Comparison of ENCODE assay signal across 16 cellular contexts in genomic region chr17:46135126-46135812, GRCh38. TPM values are rescaled to one million over a fixed set of nuclear protein-coding genes. Genes with fewer than 3 reads are reported as not detected.
A peak's percentile ranks its signal among the peaks of the same experiment; 100 is the strongest.
DNase-seq lines count a peak whose midpoint lies in the region; ATAC-seq and TF ChIP-seq lines count a peak whose summit lies in the region.
"Had no signal": no experiment of that assay in that cellular context is flagged by ENCODE, and none has a peak within 500 bp of the region (broad histone marks: within the 10 kb centered on the region; RNA-seq: fewer than 3 reads in every experiment).

No MANE protein-coding gene starts in this region.

- CTCF ChIA-PET in CD8-positive, alpha-beta T cell (lab: Charles Lee), result no interaction called here
- CTCF ChIA-PET in IMR-90 (lab: Yijun Ruan, JAX), result interaction anchor here (0.6 kb wide), 1 partner anchor 1461 kb away, joined by 11 read pairs; no protein-coding TSS in a partner anchor

- no peak overlapping the region for H4K5ac ChIP-seq in IMR-90 (ENCODE audit: low read depth, low read length)

- peaks cover 85% of the 10 kb centered on the region for H3K4me1 ChIP-seq in CD8-positive, alpha-beta T cell (ENCODE audit: insufficient read depth, low read length)
- H3K4me1 ChIP-seq in IMR-90 (ENCODE audit: control insufficient read depth, insufficient read depth, low read length) (peaks cover 6% of the 10 kb centered on the region; the same call in 1 of the 2 replicates), liver (ENCODE audit: control insufficient read depth in 4 of 4, insufficient read depth in 4 of 4, low read length in 3 of 4) (peaks cover 7 to 20% (median 9%) of the 10 kb centered on the region in 4 donors), sigmoid colon (peaks cover 0 to 74% (median 56%) of the 10 kb centered on the region in 4 donors)

- no peak overlapping the region for H2AFZ ChIP-seq in IMR-90 (replicated peaks; ENCODE audit: low read length, poor library complexity)

- no peaks in the 10 kb centered on the region for H3K27me3 ChIP-seq in CD8-positive, alpha-beta T cell (ENCODE audit: insufficient read depth, low read length)
- H3K27me3 ChIP-seq in IMR-90 (ENCODE audit: control insufficient read depth, insufficient read depth, low read length) (no peaks in the 10 kb centered on the region), liver (ENCODE audit: control insufficient read depth in 4 of 4, insufficient read depth in 4 of 4, low read length in 3 of 4) (no peaks in the 10 kb centered on the region), sigmoid colon (no peaks in the 10 kb centered on the region)
- H3K27me3 ChIP-seq: BE2C had no signal

- no peak overlapping the region for H3K27ac ChIP-seq in CD8-positive, alpha-beta T cell (ENCODE audit: low read depth, low read length)
- H3K27ac ChIP-seq in IMR-90 (ENCODE audit: insufficient read depth, low read length) (no peak overlapping the region), liver (ENCODE audit: low read depth in 1 of 2, low read length in 2 of 2) (no peak overlapping the region), sigmoid colon (no peak overlapping the region)

- no peaks in the 10 kb centered on the region for H3K9me3 ChIP-seq in CD8-positive, alpha-beta T cell (ENCODE audit: low read length)
- H3K9me3 ChIP-seq in IMR-90 (ENCODE audit: control insufficient read depth, insufficient read depth, low read length), result no peaks in the 10 kb centered on the region
- no peaks in the 10 kb centered on the region for H3K9me3 ChIP-seq in liver (ENCODE audit: control insufficient read depth in 4 of 4, low read length in 3 of 4)
- no peaks in the 10 kb centered on the region for H3K9me3 ChIP-seq in sigmoid colon
- H3K9me3 ChIP-seq: BE2C had no signal

- no peak overlapping the region for H2AK5ac ChIP-seq in IMR-90 (ENCODE audit: low read depth, low read length)

- H3K27me3 Mint-ChIP-seq in CD8-positive, alpha-beta T cell (ENCODE audit: low read depth), result no peaks in the 10 kb centered on the region
- no peaks in the 10 kb centered on the region for H3K27me3 Mint-ChIP-seq in activated naive CD8-positive, alpha-beta T cell treated with anti-CD3 and anti-CD28 coated beads for 36 hours
- H3K27me3 Mint-ChIP-seq: memory B cell had no signal

- peaks cover 95% of the 10 kb centered on the region for H3K4me1 Mint-ChIP-seq in CD8-positive, alpha-beta T cell (ENCODE audit: low read depth)
- peaks cover 90% of the 10 kb centered on the region for H3K4me1 Mint-ChIP-seq in activated naive CD8-positive, alpha-beta T cell treated with anti-CD3 and anti-CD28 coated beads for 36 hours

- ATAC-seq in CD8-positive, alpha-beta T cell, result no peak
- ATAC-seq in IMR-90 (ENCODE audit: low read depth) (no peak), HG02610 (IDR thresholded peaks at IDR 0.05; ENCODE audit: unreplicated experiment) (no peak), left ventricle myocardium superior (no peak)

- no peak overlapping the region for H3K14ac ChIP-seq in IMR-90 (replicated peaks; ENCODE audit: low read depth, low read length)

- no peak for DNase-seq in CD8-positive, alpha-beta T cell
- DNase-seq in IMR-90 (no peak), sigmoid colon (no peak), mucosa of gallbladder (ENCODE audit: low spot score) (no peak), left ventricle myocardium superior (no peak)
- DNase-seq in activated naive CD8-positive, alpha-beta T cell treated with anti-CD3 and anti-CD28 coated beads for 36 hours, result no peak
- DNase-seq: activated gamma-delta T cell treated with Interleukin-2 at 50 U/mL for 16 hours; BE2C; hippocampal formation; NCI-H187; stimulated activated CD4-positive, alpha-beta T cell treated with anti-CD3 and anti-CD28 coated beads, Interleukin-4, amount 100 ng/mL, for 1 hour had no signal

- H4K20me1 ChIP-seq in IMR-90 (ENCODE audit: insufficient read depth, low read length), result peaks cover 99% of the 10 kb centered on the region

- POLR2A ChIA-PET in CD8-positive, alpha-beta T cell (lab: Charles Lee), result no interaction called here
- POLR2A ChIA-PET in IMR-90 (lab: Charles Lee; ENCODE audit: unreplicated experiment), result interaction anchor here (1.2 kb wide), 1 partner anchor 46 kb away, joined by 4 read pairs; no protein-coding TSS in a partner anchor

- no peak overlapping the region for H3K4ac ChIP-seq in IMR-90 (ENCODE audit: low read depth, low read length)

- no peak for TF ChIP-seq EP300 in sigmoid colon (IDR thresholded peaks at IDR 0.05)

- no CpG with 5 or more reads among the region's 4 CpGs for WGBS in IMR-90 (ENCODE audit: extremely low coverage in 2 of 2, insufficient read length in 1 of 2), 2 experiments
- WGBS in liver, result 90% methylated on average over 4 of the region's 4 CpGs
- WGBS in sigmoid colon, 2 donors, result 96% methylated on average over 4 of the region's 4 CpGs

- H3K9ac ChIP-seq in IMR-90 (ENCODE audit: low read depth, low read length), result no peak overlapping the region
- H3K9ac ChIP-seq in liver (ENCODE audit: low read depth in 1 of 2, low read length in 2 of 2), result no peak overlapping the region

- H3K4me3 ChIP-seq in CD8-positive, alpha-beta T cell (ENCODE audit: low read depth, low read length), result no peak overlapping the region
- H3K4me3 ChIP-seq in IMR-90 (ENCODE audit: insufficient read depth, low read depth, low read length) (no peak overlapping the region), liver (ENCODE audit: low read depth in 1 of 3, low read length in 3 of 3) (no peak overlapping the region), sigmoid colon (no peak overlapping the region)
- H3K4me3 ChIP-seq: smooth muscle cell had no signal

- no peak overlapping the region for H2BK120ac ChIP-seq in IMR-90 (ENCODE audit: low read depth, low read length)

- H2BK20ac ChIP-seq in IMR-90 (ENCODE audit: low read depth, low read length), result no peak overlapping the region

- peaks cover 12 to 91% of the 10 kb centered on the region in 2 experiments; a peak in 3 of 4 replicates for H3K79me1 ChIP-seq in IMR-90 (ENCODE audit: low read depth in 1 of 2, low read length in 2 of 2)

- no peak overlapping the region for H2BK15ac ChIP-seq in IMR-90 (ENCODE audit: low read depth, low read length)

- no peak overlapping the region for H2AK9ac ChIP-seq in IMR-90 (replicated peaks; ENCODE audit: low read depth, low read length, poor library complexity)

- dilution Hi-C loops in IMR-90 (cut with HindIII; ENCODE audit: low sequenced_read_pairs, unreplicated experiment), result no loop called here

- in situ Hi-C loops in IMR-90 (cut with MboI; ENCODE audit: low sequenced_read_pairs), result loop anchor here (5.0 kb wide), 1 partner anchor 52 kb away; no protein-coding TSS in a partner anchor

- no peak overlapping the region for H3K4me3 Mint-ChIP-seq in CD8-positive, alpha-beta T cell
- no peak overlapping the region for H3K4me3 Mint-ChIP-seq in activated naive CD8-positive, alpha-beta T cell treated with anti-CD3 and anti-CD28 coated beads for 36 hours
- H3K4me3 Mint-ChIP-seq: memory B cell, nephron had no signal

- H3K36me3 ChIP-seq in CD8-positive, alpha-beta T cell (ENCODE audit: insufficient read depth, low read length), result no peaks in the 10 kb centered on the region
- H3K36me3 ChIP-seq in IMR-90 (ENCODE audit: control insufficient read depth, insufficient read depth, low read length), result no peaks in the 10 kb centered on the region
- H3K36me3 ChIP-seq in liver (ENCODE audit: control insufficient read depth in 4 of 4, insufficient read depth in 3 of 4, low read depth in 1 of 4, low read length in 3 of 4), result no peaks in the 10 kb centered on the region
- H3K36me3 ChIP-seq in sigmoid colon, result no peaks in the 10 kb centered on the region
- H3K36me3 ChIP-seq: BE2C had no signal

- H3K56ac ChIP-seq in IMR-90 (ENCODE audit: extremely low read depth, insufficient read depth, low read length), result no peak overlapping the region

- no peak for TF ChIP-seq POLR2A in IMR-90 (IDR thresholded peaks at IDR 0.05; ENCODE audit: low read depth, low read length)
- TF ChIP-seq POLR2A in sigmoid colon (IDR thresholded peaks at IDR 0.05), result no peak

- intact Hi-C loops in CD8-positive, alpha-beta T cell (cut with DNase I, micrococcal nuclease), result loop anchor here (5.0 kb wide), 2 partner anchors 37 to 57 kb away; partner anchors contain the start of gene KANSL1 (in 1 of the 2)
- intact Hi-C loops in IMR-90 (cut with micrococcal nuclease), result no loop called here
- intact Hi-C loops in sigmoid colon (cut with DNase I), result no loop called here
- intact Hi-C loops in left ventricle myocardium superior (cut with micrococcal nuclease), result no loop called here

- H4K91ac ChIP-seq in IMR-90 (ENCODE audit: insufficient read depth, low read depth, low read length), result no peak overlapping the region

- H3K9me1 ChIP-seq in IMR-90 (ENCODE audit: insufficient read depth, low read length), result peaks cover 13% of the 10 kb centered on the region

- no peak for TF ChIP-seq CTCF in CD8-positive, alpha-beta T cell (IDR thresholded peaks at IDR 0.05)
- TF ChIP-seq CTCF in IMR-90 (conservative IDR thresholded peaks at IDR 0.05; ENCODE audit: low read depth, low read length) (no peak), liver (IDR thresholded peaks at IDR 0.05; ENCODE audit: low read depth, low read length, missing input control) (no peak), sigmoid colon (IDR thresholded peaks at IDR 0.05) (no peak)

- peak overlapping the region; percentile 25 for H3K27ac Mint-ChIP-seq in CD8-positive, alpha-beta T cell
- H3K27ac Mint-ChIP-seq in activated naive CD8-positive, alpha-beta T cell treated with anti-CD3 and anti-CD28 coated beads for 36 hours, result peak overlapping the region; percentile 66

- no peaks in the 10 kb centered on the region for H3K9me3 Mint-ChIP-seq in CD8-positive, alpha-beta T cell
- H3K9me3 Mint-ChIP-seq in activated naive CD8-positive, alpha-beta T cell treated with anti-CD3 and anti-CD28 coated beads for 36 hours, result peaks cover 2% of the 10 kb centered on the region
- H3K9me3 Mint-ChIP-seq: memory B cell, nephron had no signal

- TF ChIP-seq RAD21 in IMR-90 (IDR thresholded peaks at IDR 0.05; ENCODE audit: low read length) (no peak), liver (IDR thresholded peaks at IDR 0.05) (no peak)

- no peak overlapping the region for H3K18ac ChIP-seq in IMR-90 (ENCODE audit: low read depth, low read length)

- H3K36me3 Mint-ChIP-seq in CD8-positive, alpha-beta T cell, result peaks cover 9% of the 10 kb centered on the region
- peaks cover 47% of the 10 kb centered on the region for H3K36me3 Mint-ChIP-seq in activated naive CD8-positive, alpha-beta T cell treated with anti-CD3 and anti-CD28 coated beads for 36 hours

- BruUV-seq in IMR-90 (replicated peaks; lab: Mats Ljungman, UMichigan), result no TSS peak

- no peak overlapping the region for H3K4me2 ChIP-seq in IMR-90 (ENCODE audit: low read depth, low read length)
- H3K4me2 ChIP-seq: smooth muscle cell had no signal

- H3K23ac ChIP-seq in IMR-90 (ENCODE audit: low read depth, low read length), result no peak overlapping the region

- H2BK5ac ChIP-seq in IMR-90 (ENCODE audit: low read depth, low read length, poor library complexity, severe bottlenecking), result no peak overlapping the region

- H4K8ac ChIP-seq in IMR-90 (ENCODE audit: low read depth in 2 of 2, low read length in 2 of 2), result no peak overlapping the region

RNA-seq across cellular contexts. Expression of gene KANSL1, which starts 58.0 kb away (rescaled TPM):
- total RNA-seq in CD8-positive, alpha-beta T cell, result 100 to 1,000 TPM; 150 to 152 TPM
- total RNA-seq in IMR-90 (2012; rRNA removed), result 48.0 and 49.6 TPM in 2 replicates
- 15.6 and 19.1 TPM in 2 replicates for polyA plus RNA-seq in IMR-90 (2012; rRNA removed)
- polyA plus RNA-seq in IMR-90 (2012; cell fraction: cytosol; rRNA removed), result 9.3 and 9.8 TPM in 2 replicates
- 29.7 and 54.2 TPM in 2 replicates for polyA plus RNA-seq in IMR-90 (2012; cell fraction: nucleus; rRNA removed; ENCODE audit: low replicate concordance)
- 10 to 100 TPM; 60.9 to 65.5 TPM for total RNA-seq in activated naive CD8-positive, alpha-beta T cell treated with anti-CD3 and anti-CD28 coated beads for 36 hours
- total RNA-seq in liver, result 10 to 100 TPM; 37.5 to 86.3 TPM
- 10 to 100 TPM in 1 of 2 donors, 1 to 10 TPM in 1; 5.5 to 10.5 TPM for polyA plus RNA-seq in liver
- 100 to 1,000 TPM in 1 of 4 donors, 10 to 100 TPM in 3; 70.7 to 130 (median 79.7) TPM for total RNA-seq in sigmoid colon
- polyA plus RNA-seq in sigmoid colon, result 10 to 100 TPM in 2 of 3 donors, 1 to 10 TPM in 1; 9.7 to 25.0 (median 13.8) TPM
- total RNA-seq in mucosa of gallbladder, result 88.1 TPM
- total RNA-seq in left ventricle myocardium superior, result 26.9 TPM

Comparison
In these comparisons a context has a peak if more than half of its experiments do, and no peak if none do; other contexts are left out.
1. intact Hi-C loops: an anchor here in CD8-positive, alpha-beta T cell (5.0 kb wide); none called in IMR-90, sigmoid colon and left ventricle myocardium superior.